26 cellular contexts compared by ENCODE assay signal in the genomic region with DNA sequence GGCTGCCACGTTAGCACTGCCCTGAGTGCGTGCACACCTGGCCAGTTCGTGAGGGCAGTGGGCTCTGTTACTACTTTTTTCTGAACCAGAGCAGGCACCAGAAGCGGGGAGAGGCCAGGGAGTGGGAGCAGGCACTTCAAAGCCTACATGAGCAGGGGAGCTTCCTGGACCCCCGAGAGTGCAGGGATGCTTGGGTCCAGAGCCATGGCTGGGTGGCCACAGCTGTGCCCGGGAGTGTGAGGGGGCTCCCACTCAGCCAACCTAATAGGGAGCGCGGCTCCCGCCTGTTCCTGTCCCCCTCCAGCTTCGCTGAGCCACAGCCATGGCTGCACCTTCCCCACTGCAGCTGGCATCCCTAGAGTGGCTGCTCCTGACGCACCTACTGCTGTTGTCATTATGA.
"Had no signal": no experiment of that assay in that cellular context is flagged by ENCODE, and none has a peak within 500 bp of the region (broad histone marks: within the 10 kb centered on the region; RNA-seq: fewer than 3 reads in every experiment).

No MANE protein-coding gene starts in this region.

- H3K36me3 Mint-ChIP-seq: mesothelial cell of epicardium, naive B cell, natural killer cell, neural progenitor cell, type B pancreatic cell had no signal

- H3K9ac ChIP-seq: neural progenitor cell had no signal

- H2AFZ ChIP-seq: neural progenitor cell had no signal

- H3K9me3 Mint-ChIP-seq: nephron progenitor cell, neural progenitor cell, type B pancreatic cell had no signal

- H3K27ac ChIP-seq: heart left ventricle, left lung, lower lobe of right lung, neural progenitor cell, ovary, psoas muscle, right lobe of liver, skin epidermis, tibial nerve, uterus had no signal

- H3K9me3 ChIP-seq: lower lobe of right lung, ovary, psoas muscle, right lobe of liver, tibial nerve, uterus had no signal

- ATAC-seq: heart left ventricle; left colon; left lung; lower lobe of right lung; natural killer cell; psoas muscle; stimulated activated naive CD8-positive, alpha-beta T cell treated with anti-CD3 and anti-CD28 coated beads, Interleukin-15, amount 100 ng/mL, for 72 hours had no signal

- H3K4me3 Mint-ChIP-seq: mesothelial cell of epicardium; naive B cell; natural killer cell; nephron progenitor cell; neural progenitor cell; stimulated activated naive CD8-positive, alpha-beta T cell treated with anti-CD3 and anti-CD28 coated beads, Interleukin-15, amount 100 ng/mL, for 72 hours; type B pancreatic cell had no signal

- FAIRE-seq: keratinocyte had no signal

- H3K4me3 ChIP-seq: heart left ventricle, left lung, lower lobe of right lung, neural progenitor cell, ovary, psoas muscle, right lobe of liver, skin epidermis, tibial nerve, uterus had no signal

- H3K27ac Mint-ChIP-seq: mesothelial cell of epicardium; naive B cell; natural killer cell; nephron progenitor cell; neural progenitor cell; stimulated activated naive CD8-positive, alpha-beta T cell treated with anti-CD3 and anti-CD28 coated beads, Interleukin-15, amount 100 ng/mL, for 72 hours; type B pancreatic cell had no signal

- H3K36me3 ChIP-seq: heart left ventricle, left lung, lower lobe of right lung, neural progenitor cell, ovary, right lobe of liver, tibial nerve, uterus had no signal

- H3K27me3 ChIP-seq: heart left ventricle, left lung, neural progenitor cell, ovary, right lobe of liver, tibial nerve, uterus had no signal

- DNase-seq: left colon; lower lobe of right lung; mammary epithelial cell; mesendoderm; naive B cell; natural killer cell; nephron progenitor cell; ovary; right lobe of liver; stimulated activated CD4-positive, alpha-beta T cell treated with anti-CD3 and anti-CD28 coated beads, Interleukin-12 subunit alpha, Interleukin-12 subunit beta, amount 100 ng/mL, for 4 hours; stimulated activated CD4-positive, alpha-beta T cell treated with anti-CD3 and anti-CD28 coated beads, Interleukin-15, amount 100 ng/mL, for 24 hours; stimulated activated CD4-positive, alpha-beta T cell treated with anti-CD3 and anti-CD28 coated beads, Interleukin-2, amount 100 ng/mL, for 24 hours; stimulated activated CD4-positive, alpha-beta T cell treated with anti-CD3 and anti-CD28 coated beads, Interleukin-4, amount 100 ng/mL, for 1 hour; stimulated activated naive CD4-positive, alpha-beta T cell treated with Interleukin-2 at 50 U/mL for 16 hours; stimulated activated naive CD8-positive, alpha-beta T cell treated with anti-CD3 and anti-CD28 coated beads, Interleukin-15, amount 100 ng/mL, for 72 hours; substantia nigra; uterus had no signal

- H3K27me3 Mint-ChIP-seq: naive B cell; stimulated activated naive CD8-positive, alpha-beta T cell treated with anti-CD3 and anti-CD28 coated beads, Interleukin-15, amount 100 ng/mL, for 72 hours; type B pancreatic cell had no signal

- H3K4me2 ChIP-seq: neural progenitor cell had no signal

- H3K4me1 ChIP-seq: heart left ventricle, left lung, lower lobe of right lung, neural progenitor cell, psoas muscle, right lobe of liver, tibial nerve, uterus had no signal

- H3K4me1 Mint-ChIP-seq: mesothelial cell of epicardium; naive B cell; natural killer cell; nephron progenitor cell; neural progenitor cell; stimulated activated naive CD8-positive, alpha-beta T cell treated with anti-CD3 and anti-CD28 coated beads, Interleukin-15, amount 100 ng/mL, for 72 hours had no signal
